ENCODE assay signal across 1 cellular context in the genomic region with DNA sequence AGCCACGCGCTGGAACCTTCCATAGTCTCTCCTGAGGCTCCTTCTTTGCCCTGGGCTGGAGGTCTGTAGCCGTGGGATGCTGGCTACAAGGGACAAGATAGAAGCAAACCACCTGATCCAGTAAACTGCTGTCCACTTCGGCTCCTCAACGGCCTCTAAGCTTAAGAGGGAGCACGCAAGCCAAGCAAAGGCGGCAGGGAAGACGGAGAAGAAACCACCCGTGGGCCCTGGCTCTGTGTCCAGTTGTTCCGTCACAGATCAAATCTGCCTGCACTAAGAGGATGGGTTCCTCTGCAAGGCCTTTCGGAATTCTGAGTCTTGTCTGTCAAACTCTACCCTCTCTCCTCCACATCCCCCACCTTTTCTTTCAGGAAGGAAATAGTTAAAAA.
TF ChIP-seq lines count a peak whose summit lies in the region.

No MANE protein-coding gene starts in this region.

TF ChIP-seq in HCT116, 20 proteins besides CTCF, POLR2A, EP300 and RAD21 (continued from another document):
- TF ChIP-seq ZBTB33 (IDR thresholded peaks at IDR 0.05; ENCODE audit: extremely low read depth, insufficient replicate concordance, low read length) (no peak), ZNF274 (IDR thresholded peaks at IDR 0.05; ENCODE audit: low read depth, low read length) (no peak), ELF1 (IDR thresholded peaks at IDR 0.05; ENCODE audit: borderline replicate concordance, low read depth) (no peak), ZFX (IDR thresholded peaks at IDR 0.05) (no peak)
